In genomic region chr3:8416965-8417364, GRCh38 we compare ENCODE assay signal across 10 cellular contexts.
DNase-seq lines count a peak whose midpoint lies in the region; ATAC-seq, FAIRE-seq and TF ChIP-seq lines count a peak whose summit lies in the region.
"Had no signal": no experiment of that assay in that cellular context is flagged by ENCODE, and none has a peak within 500 bp of the region (broad histone marks: within the 10 kb centered on the region; RNA-seq: fewer than 3 reads in every experiment).

No MANE protein-coding gene starts in this region.

- no peaks in the 10 kb centered on the region for H3K9me3 Mint-ChIP-seq in immature natural killer cell
- H3K9me3 Mint-ChIP-seq: stimulated activated naive CD8-positive, alpha-beta T cell treated with anti-CD3 and anti-CD28 coated beads, Interleukin-15, Interleukin-2, amounts not matched to agents 100 ng/mL and 50 ng/mL, for 24 hours; T-cell had no signal

- H3K4me1 ChIP-seq in A549: no peaks in the 10 kb centered on the region

- WGBS in A549 (ENCODE audit: missing lambda C conversion rate): 71% methylated on average over 4 of the region's 4 CpGs

- H3K9me3 ChIP-seq in A549: no peaks in the 10 kb centered on the region

- no peak overlapping the region for H3K4me3 ChIP-seq in A549

- peaks cover 9 to 12% of the 10 kb centered on the region in 2 donors for H3K4me1 Mint-ChIP-seq in immature natural killer cell

- CTCF ChIA-PET in A549 (lab: Yijun Ruan, JAX) (interaction anchor here (0.6 to 5.7 kb wide), 35 partner anchors 9 to 911 kb away, joined by 3 to 45 read pairs (median 3); partner anchors contain the start of genes LMCD1 and SSUH2), RWPE1 (lab: Yijun Ruan, JAX) (interaction anchor here (0.6 to 1.3 kb wide), 7 partner anchors 8 to 566 kb away, joined by 3 to 8 read pairs (median 4); no protein-coding TSS in a partner anchor)

- peak overlapping the region in 2 of 5 donors; percentile 54 to 64 for H3K4me3 Mint-ChIP-seq in immature natural killer cell
- H3K4me3 Mint-ChIP-seq: stimulated activated naive CD8-positive, alpha-beta T cell treated with anti-CD3 and anti-CD28 coated beads, Interleukin-15, Interleukin-2, amounts not matched to agents 100 ng/mL and 50 ng/mL, for 24 hours; T-cell had no signal

- peaks cover 0 to 3% (median 0%) of the 10 kb centered on the region in 3 donors for H3K36me3 Mint-ChIP-seq in immature natural killer cell
- H3K36me3 Mint-ChIP-seq: T-cell had no signal

- 0 out of 3 replicates have a peak overlapping the region, but pooled peaks have one; percentile 6 for H3K4me2 ChIP-seq in A549

- peaks cover 1 to 4% (median 2%) of the 10 kb centered on the region in 3 donors for H3K27me3 Mint-ChIP-seq in immature natural killer cell (ENCODE audit: low read depth in 3 of 3)
- H3K27me3 Mint-ChIP-seq: stimulated activated naive CD8-positive, alpha-beta T cell treated with anti-CD3 and anti-CD28 coated beads, Interleukin-15, Interleukin-2, amounts not matched to agents 100 ng/mL and 50 ng/mL, for 24 hours; T-cell had no signal

- no peak for TF ChIP-seq RAD21 in A549 (conservative IDR thresholded peaks at IDR 0.05 in 1 of 2, IDR thresholded peaks at IDR 0.05 in 1 of 2)

- no peak overlapping the region for H3K27ac ChIP-seq in A549
- no peak overlapping the region for H3K27ac ChIP-seq in RWPE1

- DNase-seq in A549 (ENCODE audit: low read depth in 1 of 2, low spot score in 1 of 2) (peak in 1 of 2 experiments; percentile 7), RWPE1 (ENCODE audit: low spot score) (peak; percentile 12), immature natural killer cell (no peak), DMS79 treated with DMSO at 0.1 percent for 48 hours (lab: John Stamatoyannopoulos, UW) (no peak), SKM-1 treated with dmso at 0.1 percent for 144 hours (lab: John Stamatoyannopoulos, UW; ENCODE audit: unreplicated experiment) (no peak)
- DNase-seq in stimulated activated naive CD4-positive, alpha-beta T cell treated with Interleukin-2 at 50 U/mL for 16 hours (lab: John Stamatoyannopoulos, UW): no peak

- TF ChIP-seq POLR2A in A549 (IDR thresholded peaks at IDR 0.05; ENCODE audit: low read length): no peak

- no peak for TF ChIP-seq EP300 in A549 (IDR thresholded peaks at IDR 0.05)

- peak; percentile 30 to 72; a peak in 3 of 6 replicates for ATAC-seq in A549
- ATAC-seq in GM18511 (IDR thresholded peaks at IDR 0.05; ENCODE audit: unreplicated experiment): peak; percentile 38
- no peak for ATAC-seq in GM19023 (IDR thresholded peaks at IDR 0.05; ENCODE audit: unreplicated experiment)

- POLR2A ChIA-PET in A549 (lab: Yijun Ruan, JAX): no interaction called here
- POLR2A ChIA-PET in RWPE1 (lab: Yijun Ruan, JAX; ENCODE audit: low non-redundant PET): no interaction called here

- no peak for TF ChIP-seq CTCF in A549 (IDR thresholded peaks at IDR 0.05)
- no peak for TF ChIP-seq CTCF in RWPE1 (conservative IDR thresholded peaks at IDR 0.05; ENCODE audit: low read depth)

- H3K27ac Mint-ChIP-seq in immature natural killer cell: peak overlapping the region in 4 of 6 donors; percentile 42 to 48 (median 46)
- H3K27ac Mint-ChIP-seq: stimulated activated naive CD8-positive, alpha-beta T cell treated with anti-CD3 and anti-CD28 coated beads, Interleukin-15, Interleukin-2, amounts not matched to agents 100 ng/mL and 50 ng/mL, for 24 hours had no signal

- no peak for FAIRE-seq in A549 (lab: Jason Lieb, UNC)

TF ChIP-seq in A549, 52 proteins besides CTCF, POLR2A, EP300 and RAD21:
- TF ChIP-seq NPAS2 (CRISPR knock-in tag; IDR thresholded peaks at IDR 0.05; ENCODE audit: borderline replicate concordance) (no peak), HOXA7 (CRISPR knock-in tag; IDR thresholded peaks at IDR 0.05) (no peak), PHF8 (IDR thresholded peaks at IDR 0.05; ENCODE audit: borderline replicate concordance, low read depth) (no peak), RARB (CRISPR knock-in tag; IDR thresholded peaks at IDR 0.05) (no peak)
